Comparison of ENCODE assay signal across 23 cellular contexts in genomic region chr18:62370386-62370785, GRCh38. TPM values are rescaled to one million over a fixed set of nuclear protein-coding genes. Genes with fewer than 3 reads are reported as not detected.
A peak's percentile ranks its signal among the peaks of the same experiment; 100 is the strongest.
DNase-seq lines count a peak whose midpoint lies in the region; ATAC-seq, FAIRE-seq and TF ChIP-seq lines count a peak whose summit lies in the region.
"Had no signal": no experiment of that assay in that cellular context is flagged by ENCODE, and none has a peak within 500 bp of the region (broad histone marks: within the 10 kb centered on the region; RNA-seq: fewer than 3 reads in every experiment).

No MANE protein-coding gene starts in this region.

- POLR2A ChIA-PET in GM12878 (lab: Charles Lee) = no interaction called here

- no peak for TF ChIP-seq EP300 in GM12878 (IDR thresholded peaks at IDR 0.05; ENCODE audit: borderline replicate concordance in 1 of 2, control insufficient read depth in 1 of 2, low read depth in 2 of 2, low read length in 2 of 2)

- H3K27ac ChIP-seq in GM12878 (ENCODE audit: control insufficient read depth, insufficient read depth) = no peak overlapping the region
- H3K27ac ChIP-seq: 22Rv1, KMS-11, PC-9, RWPE1 had no signal

- H3K79me2 ChIP-seq in GM12878 (ENCODE audit: control insufficient read depth, insufficient read depth, low read length) = no peaks in the 10 kb centered on the region

- 42% methylated on average over 4 of the region's 4 CpGs for WGBS in GM12878 (ENCODE audit: insufficient coverage, insufficient replicate concordance, low lambda C conversion rate, missing lambda C conversion rate)

- H3K4me1 ChIP-seq in GM12878 (ENCODE audit: control insufficient read depth, insufficient read depth, low read length) = peaks cover 6% of the 10 kb centered on the region

- BruUV-seq in GM12878 (replicated peaks; lab: Mats Ljungman, UMichigan) = no TSS peak

- in situ Hi-C loops in GM12878 (cut with MboI) = no loop called here

- H3K27me3 Mint-ChIP-seq in T-helper 1 cell treated with Interleukin-12 subunit alpha and Interleukin-12 subunit beta and Interleukin-4 antibody, amounts not matched to agents 30 μg/mL and 1 μg/mL, for 36 hours (ENCODE audit: low read depth) = no peaks in the 10 kb centered on the region
- H3K27me3 Mint-ChIP-seq in natural killer cell treated with Interleukin-12 subunit alpha and Interleukin-12 subunit beta and Interleukin-15 and Interleukin-18, amount 100 ng/mL, for 72 hours = no peaks in the 10 kb centered on the region
- H3K27me3 Mint-ChIP-seq in natural killer cell (ENCODE audit: low read depth in 2 of 2) = no peaks in the 10 kb centered on the region

- H3K4me2 ChIP-seq in GM12878 (ENCODE audit: control insufficient read depth, insufficient read depth) = no peak overlapping the region
- H3K4me2 ChIP-seq: KMS-11, PC-9 had no signal

- no peaks in the 10 kb centered on the region for H3K9me3 ChIP-seq in GM12878 (replicated peaks; ENCODE audit: control insufficient read depth, insufficient read depth, low read length)

- H3K9ac ChIP-seq in GM12878 (ENCODE audit: control insufficient read depth, insufficient read depth, low read length) = no peak overlapping the region
- H3K9ac ChIP-seq: KMS-11 had no signal

- SMC1A ChIA-PET in GM12878 (lab: Charles Lee; ENCODE audit: uncharacterized antibody, unreplicated experiment) = interaction anchor here (0.8 to 1.3 kb wide), 3 partner anchors 11 to 42 kb away, joined by 3 read pairs; no protein-coding TSS in a partner anchor

- FAIRE-seq in GM12878 (lab: Jason Lieb, UNC) = no peak
- FAIRE-seq: H54 had no signal

- peaks cover 49% of the 10 kb centered on the region for H3K4me1 Mint-ChIP-seq in T-helper 1 cell treated with Interleukin-12 subunit alpha and Interleukin-12 subunit beta and Interleukin-4 antibody, amounts not matched to agents 30 μg/mL and 1 μg/mL, for 36 hours (ENCODE audit: low read depth)
- H3K4me1 Mint-ChIP-seq in natural killer cell treated with Interleukin-12 subunit alpha and Interleukin-12 subunit beta and Interleukin-15 and Interleukin-18, amount 100 ng/mL, for 72 hours (ENCODE audit: low read depth in 2 of 2) = peaks cover 9 to 35% of the 10 kb centered on the region in 2 donors
- no peaks in the 10 kb centered on the region for H3K4me1 Mint-ChIP-seq in natural killer cell

- H4K20me1 ChIP-seq in GM12878 (ENCODE audit: control insufficient read depth, insufficient read depth) = no peaks in the 10 kb centered on the region

- no peak for DNase-seq in T-helper 1 cell
- DNase-seq in natural killer cell treated with Interleukin-12 subunit alpha and Interleukin-12 subunit beta and Interleukin-15 and Interleukin-18, amount 100 ng/mL, for 72 hours (ENCODE audit: low spot score) = no peak
- no peak for DNase-seq in natural killer cell
- no peak for DNase-seq in GM12878 (ENCODE audit: low read depth, low spot score)
- no peak for DNase-seq in NCI-H1436 (lab: John Stamatoyannopoulos, UW)
- no peak for DNase-seq in superior temporal gyrus (ENCODE audit: extremely low spot score)
- DNase-seq: Calu3; CD4-positive, alpha-beta memory T cell; DMS79; HFFc6; NCI-H1417; NCI-H187 treated with DMSO at 0.1 percent for 48 hours; NCI-H226; NCI-H82; PC-9; SIG-M5 had no signal

- intact Hi-C loops in natural killer cell (cut with micrococcal nuclease) (no loop called here), GM12878 (cut with micrococcal nuclease; ENCODE audit: unreplicated experiment) (no loop called here)

- peak overlapping the region; percentile 64 for H3K4me3 Mint-ChIP-seq in T-helper 1 cell treated with Interleukin-12 subunit alpha and Interleukin-12 subunit beta and Interleukin-4 antibody, amounts not matched to agents 30 μg/mL and 1 μg/mL, for 36 hours
- peak overlapping the region; percentile 61 for H3K4me3 Mint-ChIP-seq in natural killer cell treated with Interleukin-12 subunit alpha and Interleukin-12 subunit beta and Interleukin-15 and Interleukin-18, amount 100 ng/mL, for 72 hours
- no peak overlapping the region for H3K4me3 Mint-ChIP-seq in natural killer cell
- H3K4me3 Mint-ChIP-seq: CD4-positive, alpha-beta memory T cell; HFFc6 had no signal

- H3K4me3 ChIP-seq in GM12878 = no peak overlapping the region
- H3K4me3 ChIP-seq: PC-9 had no signal

- no peaks in the 10 kb centered on the region for H3K27me3 ChIP-seq in GM12878 (replicated peaks in 1 of 2; ENCODE audit: control insufficient read depth in 2 of 2, insufficient read depth in 2 of 2, low read length in 1 of 2)

- H3K9me3 Mint-ChIP-seq in T-helper 1 cell treated with Interleukin-12 subunit alpha and Interleukin-12 subunit beta and Interleukin-4 antibody, amounts not matched to agents 30 μg/mL and 1 μg/mL, for 36 hours = no peaks in the 10 kb centered on the region
- H3K9me3 Mint-ChIP-seq in natural killer cell treated with Interleukin-12 subunit alpha and Interleukin-12 subunit beta and Interleukin-15 and Interleukin-18, amount 100 ng/mL, for 72 hours = no peaks in the 10 kb centered on the region
- H3K9me3 Mint-ChIP-seq in natural killer cell = no peaks in the 10 kb centered on the region
- H3K9me3 Mint-ChIP-seq: CD4-positive, alpha-beta memory T cell; HFFc6 had no signal

- H3K36me3 ChIP-seq in GM12878 (ENCODE audit: control insufficient read depth in 2 of 2, insufficient read depth in 2 of 2, low read length in 1 of 2) = no peaks in the 10 kb centered on the region; a peak in 1 of 4 replicates

- no peak for TF ChIP-seq POLR2A in GM12878 (IDR thresholded peaks at IDR 0.05; ENCODE audit: low read depth, low read length)

- no peak for TF ChIP-seq CTCF in natural killer cell (IDR thresholded peaks at IDR 0.05)
- no peak for TF ChIP-seq CTCF in GM12878 (IDR thresholded peaks at IDR 0.05 in 2 of 3, conservative IDR thresholded peaks at IDR 0.05 in 1 of 3; ENCODE audit: control insufficient read depth in 2 of 3, extremely low read depth in 1 of 3, insufficient read depth in 1 of 3, low read depth in 3 of 3, low read length in 3 of 3)

- TF ChIP-seq RAD21 in GM12878 (IDR thresholded peaks at IDR 0.05; ENCODE audit: insufficient read depth, low read depth, low read length) = no peak

- H3K36me3 Mint-ChIP-seq in T-helper 1 cell treated with Interleukin-12 subunit alpha and Interleukin-12 subunit beta and Interleukin-4 antibody, amounts not matched to agents 30 μg/mL and 1 μg/mL, for 36 hours (ENCODE audit: low read depth) = peaks cover 33% of the 10 kb centered on the region
- peaks cover 5% of the 10 kb centered on the region for H3K36me3 Mint-ChIP-seq in natural killer cell treated with Interleukin-12 subunit alpha and Interleukin-12 subunit beta and Interleukin-15 and Interleukin-18, amount 100 ng/mL, for 72 hours
- no peaks in the 10 kb centered on the region for H3K36me3 Mint-ChIP-seq in natural killer cell
- H3K36me3 Mint-ChIP-seq: CD4-positive, alpha-beta memory T cell had no signal

- RAD21 ChIA-PET in GM12878 (lab: Charles Lee; ENCODE audit: unreplicated experiment) = no interaction called here

- H3K27ac Mint-ChIP-seq in T-helper 1 cell treated with Interleukin-12 subunit alpha and Interleukin-12 subunit beta and Interleukin-4 antibody, amounts not matched to agents 30 μg/mL and 1 μg/mL, for 36 hours = peak overlapping the region; percentile 78
- H3K27ac Mint-ChIP-seq in natural killer cell treated with Interleukin-12 subunit alpha and Interleukin-12 subunit beta and Interleukin-15 and Interleukin-18, amount 100 ng/mL, for 72 hours = peak overlapping the region; percentile 51 to 79
- no peak overlapping the region for H3K27ac Mint-ChIP-seq in natural killer cell
- H3K27ac Mint-ChIP-seq: CD4-positive, alpha-beta memory T cell; HFFc6 had no signal

- H2AFZ ChIP-seq in GM12878 (ENCODE audit: control insufficient read depth, low read depth, low read length) = no peak overlapping the region
- H2AFZ ChIP-seq: PC-9 had no signal

- CTCF ChIA-PET in GM12878 (lab: Yijun Ruan, JAX) = interaction anchor here (1.2 kb wide), 1 partner anchor 11 kb away, joined by 3 read pairs; no protein-coding TSS in a partner anchor

- peak in 1 of 2 donors; percentile 15 for ATAC-seq in natural killer cell treated with Interleukin-12 subunit alpha and Interleukin-12 subunit beta and Interleukin-15 and Interleukin-18, amount 100 ng/mL, for 72 hours
- ATAC-seq in natural killer cell (no peak), GM12878 (no peak), SK-N-SH treated with all-trans-retinoic acid at 6 μM for 48 hours (no peak)

TF ChIP-seq in SK-N-SH treated with all-trans-retinoic acid at 6 μM for 48 hours, 23 proteins besides CTCF, POLR2A, EP300 and RAD21 (continues in another document):
- TF ChIP-seq GLIS3 (CRISPR knock-in tag; IDR thresholded peaks at IDR 0.05) = no peak
- TF ChIP-seq CSDC2 (CRISPR knock-in tag; IDR thresholded peaks at IDR 0.05) = no peak
- no peak for TF ChIP-seq ISL1 (CRISPR knock-in tag; IDR thresholded peaks at IDR 0.05)

RNA-seq across cellular contexts. Expression of gene TNFRSF11A, which starts 45.3 kb away (rescaled TPM):
- 10 to 100 TPM in 1 of 2 donors, 1 to 10 TPM in 1; 5.9 to 15.0 TPM for total RNA-seq in natural killer cell treated with Interleukin-12 subunit alpha and Interleukin-12 subunit beta and Interleukin-15 and Interleukin-18, amount 100 ng/mL, for 72 hours
- total RNA-seq in natural killer cell = 10 to 100 TPM in 1 of 3 donors, 1 to 10 TPM in 2; 6.9 to 10.9 (median 8.8) TPM
- total RNA-seq in GM12878 (2013; cell fraction: nucleolus; rRNA removed) = 15.6 and 21.1 TPM in 2 replicates
- total RNA-seq in GM12878 (2014; rRNA removed) = 0.11 TPM in 2 replicates
- 0.09 and 0.45 TPM in 2 replicates for total RNA-seq in GM12878 (2014; rRNA removed; fragmentation: Illumina TruSeq; extraction: Trizol)
- 0.18 and 0.56 TPM in 2 replicates for total RNA-seq in GM12878 (2021)
- 0.17 TPM for polyA plus RNA-seq in GM12878 (2011; ENCODE audit: low read depth)
- 3.2 and 4.0 TPM in 2 replicates for polyA plus RNA-seq in GM12878 (2011; rRNA removed)
- 4.0 and 4.8 TPM in 2 replicates for polyA plus RNA-seq in GM12878 (2011; cell fraction: cytosol; rRNA removed)
- polyA plus RNA-seq in GM12878 (2011; cell fraction: nucleus; rRNA removed) = 4.5 and 5.4 TPM in 2 replicates
- polyA plus RNA-seq in GM12878 (2012) = 0.11 and 0.65 TPM in 2 replicates
- polyA plus RNA-seq in GM12878 (2014; fragmentation: Illumina TruSeq; extraction: Trizol) = 0.06 and 0.07 TPM in 2 replicates
- polyA plus RNA-seq in GM12878 (2014; fragmentation: Nextera tagmentation; extraction: Ambion mirVana) = under 1 TPM; 0.07 to 0.10 TPM
- polyA plus RNA-seq in GM12878 (2014; rRNA removed) = 0.09 and 0.29 TPM in 2 replicates
- polyA plus RNA-seq in GM12878 (2016; fragmentation: Nextera tagmentation; extraction: Ambion mirVana) = under 1 TPM; 0.28 to 0.35 TPM
- 4.2 and 4.6 TPM in 2 replicates for polyA minus RNA-seq in GM12878 (2011; rRNA and poly(A)+ RNA removed)
- 0.42 and 1.1 TPM in 2 replicates for polyA minus RNA-seq in GM12878 (2011; cell fraction: cytosol; rRNA and poly(A)+ RNA removed)
- polyA minus RNA-seq in GM12878 (2011; cell fraction: nucleus; rRNA and poly(A)+ RNA removed) = 4.8 and 6.1 TPM in 2 replicates
- polyA plus RNA-seq: AG04450 had no signal

Comparison
In these comparisons a context has a peak if more than half of its experiments do, and no peak if none do; other contexts are left out.
1. H3K27ac Mint-ChIP-seq: peak in T-helper 1 cell treated with Interleukin-12 subunit alpha and Interleukin-12 subunit beta and Interleukin-4 antibody, amounts not matched to agents 30 μg/mL and 1 μg/mL, for 36 hours (single experiment) and natural killer cell treated with Interleukin-12 subunit alpha and Interleukin-12 subunit beta and Interleukin-15 and Interleukin-18, amount 100 ng/mL, for 72 hours (2 of 2); none in natural killer cell (0 of 2).